In genomic region chr9:127848756-127849504, GRCh38 we compare ENCODE assay signal across 1 cellular context.
TF ChIP-seq lines count a peak whose summit lies in the region.

No MANE protein-coding gene starts in this region.

TF ChIP-seq in HepG2, 621 proteins besides CTCF, POLR2A, EP300 and RAD21 (continued from another document and continues in another):
- TF ChIP-seq SP5 (CRISPR knock-in tag; IDR thresholded peaks at IDR 0.05; ENCODE audit: borderline replicate concordance, low read depth) (0 out of 2 replicates have a peak, but pooled peaks have one; percentile 37), MYC (CRISPR knock-in tag; IDR thresholded peaks at IDR 0.05; ENCODE audit: borderline replicate concordance) (no peak), STAT6 (CRISPR knock-in tag; IDR thresholded peaks at IDR 0.05; ENCODE audit: borderline replicate concordance) (no peak), ARID2 (CRISPR knock-in tag; IDR thresholded peaks at IDR 0.05; ENCODE audit: borderline replicate concordance) (no peak), ARHGAP35 (CRISPR knock-in tag; IDR thresholded peaks at IDR 0.05; ENCODE audit: borderline replicate concordance) (no peak), ZBTB3 (CRISPR knock-in tag; IDR thresholded peaks at IDR 0.05; ENCODE audit: borderline replicate concordance, low read depth) (peak; percentile 84; the same call in 1 of the 2 replicates), ADNP (CRISPR knock-in tag; IDR thresholded peaks at IDR 0.05) (no peak), HDAC1 (CRISPR knock-in tag; IDR thresholded peaks at IDR 0.05) (peak; percentile 42; the same call in 1 of the 2 replicates), ELK4 (CRISPR knock-in tag; IDR thresholded peaks at IDR 0.05; ENCODE audit: borderline replicate concordance) (no peak), FOXK2 (IDR thresholded peaks at IDR 0.05) (peak; percentile 60; the same call in 1 of the 2 replicates), TBX2 (CRISPR knock-in tag; IDR thresholded peaks at IDR 0.05; ENCODE audit: borderline replicate concordance) (peak; percentile 49; the same call in 1 of the 2 replicates), HBP1 (CRISPR knock-in tag; IDR thresholded peaks at IDR 0.05; ENCODE audit: low read depth) (no peak), ZNF780A (CRISPR knock-in tag; IDR thresholded peaks at IDR 0.05) (no peak), HDAC2 (CRISPR knock-in tag; IDR thresholded peaks at IDR 0.05) (peak; percentile 39; the same call in 1 of the 2 replicates), ZNF747 (CRISPR knock-in tag; IDR thresholded peaks at IDR 0.05; ENCODE audit: borderline replicate concordance) (0 out of 2 replicates have a peak, but pooled peaks have one; percentile 43), ZNF317 (CRISPR knock-in tag; IDR thresholded peaks at IDR 0.05) (peak; percentile 20; the same call in 1 of the 2 replicates), ZNF674 (CRISPR knock-in tag; IDR thresholded peaks at IDR 0.05; ENCODE audit: low read depth) (no peak), ZNF652 (CRISPR knock-in tag; IDR thresholded peaks at IDR 0.05; ENCODE audit: borderline replicate concordance, low read depth) (no peak), ZNF124 (CRISPR knock-in tag; IDR thresholded peaks at IDR 0.05) (no peak), MXI1 (IDR thresholded peaks at IDR 0.05; ENCODE audit: borderline replicate concordance, low read depth, low read length) (no peak), POGZ (CRISPR knock-in tag; IDR thresholded peaks at IDR 0.05) (no peak), ZNF562 (CRISPR knock-in tag; IDR thresholded peaks at IDR 0.05; ENCODE audit: borderline replicate concordance) (peak; percentile 75; the same call in 1 of the 2 replicates), ZBTB38 (CRISPR knock-in tag; IDR thresholded peaks at IDR 0.05) (peak; percentile 39; the same call in 1 of the 2 replicates), SOX6 (IDR thresholded peaks at IDR 0.05) (no peak), SOX6 (CRISPR knock-in tag; IDR thresholded peaks at IDR 0.05) (peak; percentile 59), RXRA (CRISPR knock-in tag; IDR thresholded peaks at IDR 0.05) (peak; percentile 66; the same call in 1 of the 2 replicates), ZSCAN12 (CRISPR knock-in tag; IDR thresholded peaks at IDR 0.05) (no peak), IKZF4 (CRISPR knock-in tag; IDR thresholded peaks at IDR 0.05; ENCODE audit: borderline replicate concordance, low read depth, not compliant biosample characterization) (no peak), HMG20A (CRISPR knock-in tag; IDR thresholded peaks at IDR 0.05; ENCODE audit: borderline replicate concordance) (no peak), MAZ (IDR thresholded peaks at IDR 0.05; ENCODE audit: borderline replicate concordance, low read depth, low read length) (no peak), MAZ (CRISPR knock-in tag; IDR thresholded peaks at IDR 0.05; ENCODE audit: low read depth) (no peak), SOX13 (IDR thresholded peaks at IDR 0.05) (no peak), SOX13 (CRISPR knock-in tag; conservative IDR thresholded peaks at IDR 0.05 in 1 of 2, IDR thresholded peaks at IDR 0.05 in 1 of 2) (peak in 1 of 2 experiments; percentile 44; a peak in 1 of 4 replicates), TP53 (CRISPR knock-in tag; conservative IDR thresholded peaks at IDR 0.05) (no peak), ARID5B (CRISPR knock-in tag; IDR thresholded peaks at IDR 0.05) (peak; percentile 56), KDM5B (CRISPR knock-in tag; IDR thresholded peaks at IDR 0.05; ENCODE audit: borderline replicate concordance) (no peak), MED8 (CRISPR knock-in tag; IDR thresholded peaks at IDR 0.05; ENCODE audit: insufficient replicate concordance) (no peak), ESRRA (CRISPR knock-in tag; IDR thresholded peaks at IDR 0.05; ENCODE audit: low read depth) (peak; percentile 68)
- TF ChIP-seq, protein P1, sequence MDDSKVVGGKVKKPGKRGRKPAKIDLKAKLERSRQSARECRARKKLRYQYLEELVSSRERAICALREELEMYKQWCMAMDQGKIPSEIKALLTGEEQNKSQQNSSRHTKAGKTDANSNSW (CRISPR knock-in tag; IDR thresholded peaks at IDR 0.05; ENCODE audit: borderline replicate concordance): no peak
- TF ChIP-seq, protein P2, sequence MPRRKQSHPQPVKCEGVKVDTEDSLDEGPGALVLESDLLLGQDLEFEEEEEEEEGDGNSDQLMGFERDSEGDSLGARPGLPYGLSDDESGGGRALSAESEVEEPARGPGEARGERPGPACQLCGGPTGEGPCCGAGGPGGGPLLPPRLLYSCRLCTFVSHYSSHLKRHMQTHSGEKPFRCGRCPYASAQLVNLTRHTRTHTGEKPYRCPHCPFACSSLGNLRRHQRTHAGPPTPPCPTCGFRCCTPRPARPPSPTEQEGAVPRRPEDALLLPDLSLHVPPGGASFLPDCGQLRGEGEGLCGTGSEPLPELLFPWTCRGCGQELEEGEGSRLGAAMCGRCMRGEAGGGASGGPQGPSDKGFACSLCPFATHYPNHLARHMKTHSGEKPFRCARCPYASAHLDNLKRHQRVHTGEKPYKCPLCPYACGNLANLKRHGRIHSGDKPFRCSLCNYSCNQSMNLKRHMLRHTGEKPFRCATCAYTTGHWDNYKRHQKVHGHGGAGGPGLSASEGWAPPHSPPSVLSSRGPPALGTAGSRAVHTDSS (CRISPR knock-in tag; conservative IDR thresholded peaks at IDR 0.05): no peak
- TF ChIP-seq, protein P3, sequence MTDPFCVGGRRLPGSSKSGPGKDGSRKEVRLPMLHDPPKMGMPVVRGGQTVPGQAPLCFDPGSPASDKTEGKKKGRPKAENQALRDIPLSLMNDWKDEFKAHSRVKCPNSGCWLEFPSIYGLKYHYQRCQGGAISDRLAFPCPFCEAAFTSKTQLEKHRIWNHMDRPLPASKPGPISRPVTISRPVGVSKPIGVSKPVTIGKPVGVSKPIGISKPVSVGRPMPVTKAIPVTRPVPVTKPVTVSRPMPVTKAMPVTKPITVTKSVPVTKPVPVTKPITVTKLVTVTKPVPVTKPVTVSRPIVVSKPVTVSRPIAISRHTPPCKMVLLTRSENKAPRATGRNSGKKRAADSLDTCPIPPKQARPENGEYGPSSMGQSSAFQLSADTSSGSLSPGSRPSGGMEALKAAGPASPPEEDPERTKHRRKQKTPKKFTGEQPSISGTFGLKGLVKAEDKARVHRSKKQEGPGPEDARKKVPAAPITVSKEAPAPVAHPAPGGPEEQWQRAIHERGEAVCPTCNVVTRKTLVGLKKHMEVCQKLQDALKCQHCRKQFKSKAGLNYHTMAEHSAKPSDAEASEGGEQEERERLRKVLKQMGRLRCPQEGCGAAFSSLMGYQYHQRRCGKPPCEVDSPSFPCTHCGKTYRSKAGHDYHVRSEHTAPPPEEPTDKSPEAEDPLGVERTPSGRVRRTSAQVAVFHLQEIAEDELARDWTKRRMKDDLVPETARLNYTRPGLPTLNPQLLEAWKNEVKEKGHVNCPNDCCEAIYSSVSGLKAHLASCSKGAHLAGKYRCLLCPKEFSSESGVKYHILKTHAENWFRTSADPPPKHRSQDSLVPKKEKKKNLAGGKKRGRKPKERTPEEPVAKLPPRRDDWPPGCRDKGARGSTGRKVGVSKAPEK (CRISPR knock-in tag; IDR thresholded peaks at IDR 0.05; ENCODE audit: borderline replicate concordance): no peak
- TF ChIP-seq, protein P4, sequence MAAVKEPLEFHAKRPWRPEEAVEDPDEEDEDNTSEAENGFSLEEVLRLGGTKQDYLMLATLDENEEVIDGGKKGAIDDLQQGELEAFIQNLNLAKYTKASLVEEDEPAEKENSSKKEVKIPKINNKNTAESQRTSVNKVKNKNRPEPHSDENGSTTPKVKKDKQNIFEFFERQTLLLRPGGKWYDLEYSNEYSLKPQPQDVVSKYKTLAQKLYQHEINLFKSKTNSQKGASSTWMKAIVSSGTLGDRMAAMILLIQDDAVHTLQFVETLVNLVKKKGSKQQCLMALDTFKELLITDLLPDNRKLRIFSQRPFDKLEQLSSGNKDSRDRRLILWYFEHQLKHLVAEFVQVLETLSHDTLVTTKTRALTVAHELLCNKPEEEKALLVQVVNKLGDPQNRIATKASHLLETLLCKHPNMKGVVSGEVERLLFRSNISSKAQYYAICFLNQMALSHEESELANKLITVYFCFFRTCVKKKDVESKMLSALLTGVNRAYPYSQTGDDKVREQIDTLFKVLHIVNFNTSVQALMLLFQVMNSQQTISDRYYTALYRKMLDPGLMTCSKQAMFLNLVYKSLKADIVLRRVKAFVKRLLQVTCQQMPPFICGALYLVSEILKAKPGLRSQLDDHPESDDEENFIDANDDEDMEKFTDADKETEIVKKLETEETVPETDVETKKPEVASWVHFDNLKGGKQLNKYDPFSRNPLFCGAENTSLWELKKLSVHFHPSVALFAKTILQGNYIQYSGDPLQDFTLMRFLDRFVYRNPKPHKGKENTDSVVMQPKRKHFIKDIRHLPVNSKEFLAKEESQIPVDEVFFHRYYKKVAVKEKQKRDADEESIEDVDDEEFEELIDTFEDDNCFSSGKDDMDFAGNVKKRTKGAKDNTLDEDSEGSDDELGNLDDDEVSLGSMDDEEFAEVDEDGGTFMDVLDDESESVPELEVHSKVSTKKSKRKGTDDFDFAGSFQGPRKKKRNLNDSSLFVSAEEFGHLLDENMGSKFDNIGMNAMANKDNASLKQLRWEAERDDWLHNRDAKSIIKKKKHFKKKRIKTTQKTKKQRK (IDR thresholded peaks at IDR 0.05; ENCODE audit: low read length): no peak
